Comparison of ENCODE assay signal across 8 cellular contexts in the genomic region with DNA sequence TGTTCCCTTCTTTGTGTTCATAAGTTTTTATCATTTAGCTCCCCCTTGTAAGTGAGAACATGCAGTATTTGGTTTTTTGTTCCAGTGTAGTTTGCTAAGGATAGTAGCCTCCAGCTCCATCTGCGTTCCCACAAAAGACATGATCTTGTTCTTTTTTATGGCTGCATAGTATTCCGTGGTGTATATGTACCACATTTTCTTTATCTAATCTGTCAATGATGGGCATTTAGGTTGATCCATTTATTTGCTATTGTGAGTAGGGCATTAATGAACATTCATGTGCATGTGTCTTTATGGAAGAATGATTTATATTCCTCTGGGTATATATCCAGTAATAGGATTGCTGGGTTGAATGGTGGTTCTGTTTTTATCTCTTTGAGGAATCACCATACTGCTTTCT.
"Had no signal": no experiment of that assay in that cellular context is flagged by ENCODE, and none has a peak within 500 bp of the region (broad histone marks: within the 10 kb centered on the region; RNA-seq: fewer than 3 reads in every experiment).

No MANE protein-coding gene starts in this region.

- H3K4me3 Mint-ChIP-seq: H9, HFFc6 had no signal

- H2AFZ ChIP-seq: GM23248 had no signal

- H3K27ac ChIP-seq: GM23248, HL-60, KMS-11 had no signal

- H3K4me2 ChIP-seq: KMS-11 had no signal

- H3K27ac Mint-ChIP-seq: H9 had no signal

- FAIRE-seq: HepG2 had no signal

- H3K9ac ChIP-seq: GM23248, KMS-11 had no signal

- ATAC-seq: HepG2 had no signal

- H3K4me3 ChIP-seq: GM23248 had no signal

- DNase-seq: GM23248, GOT3, H9, KBM-7 had no signal
